In genomic region chr19:45508931-45509691, GRCh38 we compare ENCODE assay signal across 8 cellular contexts. TPM values are rescaled to one million over a fixed set of nuclear protein-coding genes. Genes with fewer than 3 reads are reported as not detected.
DNase-seq lines count a peak whose midpoint lies in the region; ATAC-seq and TF ChIP-seq lines count a peak whose summit lies in the region.

No MANE protein-coding gene starts in this region.

- H3K9ac ChIP-seq in adipocyte (ENCODE audit: low read length): peak overlapping the region; percentile 87

- in situ Hi-C loops in GM13976 (cut with MboI; ENCODE audit: low sequenced_read_pairs, unreplicated experiment): no loop called here

- H3K4me1 ChIP-seq in adipocyte (ENCODE audit: control insufficient read depth, insufficient read depth, low read length) (peaks cover 16% of the 10 kb centered on the region), right atrium auricular region (peaks cover 0 to 51% of the 10 kb centered on the region in 2 donors)

- peak overlapping the region; percentile 90 for H3K4me3 ChIP-seq in adipocyte (ENCODE audit: low read length)
- H3K4me3 ChIP-seq in right atrium auricular region: peak overlapping the region; percentile 99 to 100

- H3K27me3 ChIP-seq in adipocyte (replicated peaks; ENCODE audit: control insufficient read depth, insufficient read depth, low read length): no peaks in the 10 kb centered on the region
- H3K27me3 ChIP-seq in right atrium auricular region: no peaks in the 10 kb centered on the region

- no peak for ATAC-seq in GM21619 (IDR thresholded peaks at IDR 0.05; ENCODE audit: unreplicated experiment)
- no peak for ATAC-seq in HG03378 (IDR thresholded peaks at IDR 0.05; ENCODE audit: unreplicated experiment)

- H3K27ac ChIP-seq in right atrium auricular region: peak overlapping the region; percentile 95 to 96

- H3K36me3 ChIP-seq in adipocyte (ENCODE audit: control insufficient read depth, insufficient read depth, low read length, severe bottlenecking): no peaks in the 10 kb centered on the region
- H3K36me3 ChIP-seq in right atrium auricular region: no peaks in the 10 kb centered on the region

- TF ChIP-seq CTCF in GM13976 (IDR thresholded peaks at IDR 0.05; ENCODE audit: borderline replicate concordance, control extremely low read depth, extremely low read depth, insufficient read depth, missing control alignments): no peak
- no peak for TF ChIP-seq CTCF in right atrium auricular region (IDR thresholded peaks at IDR 0.05)

- H3K9me3 ChIP-seq in adipocyte (ENCODE audit: control insufficient read depth, low read length) (no peaks in the 10 kb centered on the region), right atrium auricular region (no peaks in the 10 kb centered on the region)

- DNase-seq in AG08396 (ENCODE audit: low spot score) (peak; percentile 87), GM13976 (ENCODE audit: low spot score) (peak; percentile 90), NCI-H510A treated with DMSO at 0.1 percent for 48 hours (lab: John Stamatoyannopoulos, UW) (peak; percentile 64), adipocyte (ENCODE audit: low read depth) (peak; percentile 74), right atrium auricular region (ENCODE audit: low spot score) (peak; percentile 84), pulmonary artery endothelial cell (ENCODE audit: low read depth, low spot score) (peak; percentile 51)

RNA-seq across cellular contexts. Expression of gene VASP, which starts 1.8 kb away (rescaled TPM):
- total RNA-seq in right atrium auricular region (10 to 100 TPM; 61.4 to 61.7 TPM), pulmonary artery endothelial cell (140 and 189 TPM in 2 replicates)

RNA-seq across cellular contexts. Expression of gene PPM1N, which starts 10.9 kb away (rescaled TPM):
- total RNA-seq in right atrium auricular region (1 to 10 TPM in 1 of 2 donors, not detected in 1; 1.8 TPM), pulmonary artery endothelial cell (0.92 and 3.0 TPM in 2 replicates)

RNA-seq across cellular contexts. Expression of gene RTN2, which starts 12.3 kb away (rescaled TPM):
- total RNA-seq in right atrium auricular region (10 to 100 TPM; 22.8 to 24.0 TPM), pulmonary artery endothelial cell (4.1 and 8.7 TPM in 2 replicates)

RNA-seq across cellular contexts. Expression of gene FOSB, which starts 41.3 kb away (rescaled TPM):
- total RNA-seq in right atrium auricular region (10 to 100 TPM; 17.8 to 19.7 TPM), pulmonary artery endothelial cell (0.33 and 1.9 TPM in 2 replicates)
